In genomic region chr12:31524791-31525495, GRCh38 we compare ENCODE assay signal across 9 cellular contexts.
DNase-seq lines count a peak whose midpoint lies in the region; ATAC-seq and TF ChIP-seq lines count a peak whose summit lies in the region.
"Had no signal": no experiment of that assay in that cellular context is flagged by ENCODE, and none has a peak within 500 bp of the region (broad histone marks: within the 10 kb centered on the region; RNA-seq: fewer than 3 reads in every experiment).

No MANE protein-coding gene starts in this region.

- POLR2A ChIA-PET in activated B cell treated with CpG ODN at 0.5 μM for 24 hours (lab: Charles Lee), result no interaction called here

- H3K27ac Mint-ChIP-seq in activated B cell treated with CpG ODN at 0.5 μM for 24 hours, result peak overlapping the region; percentile 7

- peaks cover 4% of the 10 kb centered on the region for H3K36me3 Mint-ChIP-seq in activated B cell treated with CpG ODN at 0.5 μM for 24 hours (ENCODE audit: low read depth)

- TF ChIP-seq CTCF in AG10803 (conservative IDR thresholded peaks at IDR 0.05; ENCODE audit: low read length) (no peak), activated B cell treated with CpG ODN at 0.5 μM for 24 hours (IDR thresholded peaks at IDR 0.05) (no peak)

- H3K4me1 Mint-ChIP-seq in activated B cell treated with CpG ODN at 0.5 μM for 24 hours, result peaks cover 61% of the 10 kb centered on the region

- intact Hi-C loops in activated B cell treated with CpG ODN at 0.5 μM for 24 hours (cut with micrococcal nuclease), result loop anchor here (2.0 to 5.0 kb wide), 2 partner anchors 20 to 62 kb away; no protein-coding TSS in a partner anchor
- intact Hi-C loops in left colon (cut with DNase I, micrococcal nuclease), result no loop called here
- intact Hi-C loops in sciatic nerve (cut with DNase I), result no loop called here

- peak overlapping the region; percentile 42 for H3K4me3 Mint-ChIP-seq in activated B cell treated with CpG ODN at 0.5 μM for 24 hours

- H3K27me3 Mint-ChIP-seq in activated B cell treated with CpG ODN at 0.5 μM for 24 hours, result no peaks in the 10 kb centered on the region

- no peak overlapping the region for H3K4me3 ChIP-seq in AG10803 (ENCODE audit: low read length)

- CTCF ChIA-PET in activated B cell treated with CpG ODN at 0.5 μM for 24 hours (lab: Charles Lee), result no interaction called here

- H3K9me3 Mint-ChIP-seq in activated B cell treated with CpG ODN at 0.5 μM for 24 hours, result no peaks in the 10 kb centered on the region

- DNase-seq in AG10803 (ENCODE audit: low read depth) (peak; percentile 58), activated B cell treated with CpG ODN at 0.5 μM for 24 hours (no peak), left colon (no peak), T-helper 9 cell (no peak), sciatic nerve (ENCODE audit: low spot score) (no peak)
- DNase-seq in activated CD4-positive, CD25-positive, alpha-beta regulatory T cell treated with anti-CD3 and anti-CD28 coated beads, Interleukin-2, amount 50 U/mL, for 72 hours, result no peak
- DNase-seq: AML-193 had no signal

- ATAC-seq in GM19397 (IDR thresholded peaks at IDR 0.05; ENCODE audit: unreplicated experiment), result peak; percentile 85
- peak; percentile 82 for ATAC-seq in HG03066 (IDR thresholded peaks at IDR 0.05; ENCODE audit: low read depth, unreplicated experiment)
- ATAC-seq in activated B cell treated with CpG ODN at 0.5 μM for 24 hours (ENCODE audit: low read depth), result peak; percentile 72
- no peak for ATAC-seq in left colon
- ATAC-seq in sciatic nerve, result no peak

Comparison
In these comparisons a context has a peak if more than half of its experiments do, and no peak if none do; other contexts are left out.
1. ATAC-seq: peak in GM19397 (single experiment), HG03066 (single experiment) and activated B cell treated with CpG ODN at 0.5 μM for 24 hours (single experiment); none in left colon (single experiment) and sciatic nerve (single experiment).